Comparison of ENCODE assay signal across 8 cellular contexts in the genomic region with DNA sequence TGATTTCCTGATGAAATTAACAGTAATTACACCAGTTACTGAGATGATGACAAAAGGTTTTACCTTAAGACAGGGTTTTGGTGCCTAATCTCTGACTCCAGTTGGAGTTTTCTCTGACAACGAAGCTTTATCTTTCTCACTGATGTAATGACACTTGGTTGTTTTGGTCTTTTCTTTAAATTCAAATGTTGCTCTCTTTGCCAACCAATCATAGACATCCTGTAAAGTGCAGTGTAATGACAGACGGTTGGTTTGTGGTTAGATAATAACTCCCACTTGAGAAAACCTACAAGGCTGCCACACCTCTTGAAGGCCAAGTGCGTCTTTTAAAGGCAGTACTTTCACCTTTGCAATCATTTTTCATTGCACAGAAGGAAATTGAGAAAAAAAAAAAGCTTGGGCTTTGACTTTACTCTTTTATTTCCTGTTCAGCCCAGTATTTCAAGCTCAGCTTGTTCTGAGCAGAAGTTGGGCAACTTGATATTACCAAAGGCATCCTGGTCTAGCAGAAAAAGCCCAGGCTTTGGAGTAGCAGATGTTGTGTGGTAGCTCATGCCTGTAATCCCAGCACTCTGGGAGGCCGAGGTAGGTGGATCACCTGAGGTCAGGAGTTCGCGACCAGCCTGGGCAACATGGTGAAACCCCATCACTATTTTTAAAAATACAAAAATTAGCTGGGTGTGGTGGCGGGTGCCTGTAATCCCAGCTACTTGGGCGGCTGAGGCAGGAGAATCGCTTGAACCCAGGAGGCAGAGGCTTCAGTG. TPM values are rescaled to one million over a fixed set of nuclear protein-coding genes. Genes with fewer than 3 reads are reported as not detected.
A peak's percentile ranks its signal among the peaks of the same experiment; 100 is the strongest.
DNase-seq lines count a peak whose midpoint lies in the region; ATAC-seq and TF ChIP-seq lines count a peak whose summit lies in the region.

No MANE protein-coding gene starts in this region.

- H3K27me3 ChIP-seq in HAP-1 (ENCODE audit: low read depth) = no peaks in the 10 kb centered on the region
- H3K27me3 ChIP-seq in esophagus (ENCODE audit: control insufficient read depth in 1 of 2, insufficient read depth in 2 of 2, low read length in 2 of 2) = no peaks in the 10 kb centered on the region
- no peaks in the 10 kb centered on the region for H3K27me3 ChIP-seq in gastroesophageal sphincter

- H3K4me1 ChIP-seq in HAP-1 (peaks cover 11% of the 10 kb centered on the region), esophagus (ENCODE audit: control insufficient read depth in 2 of 2, insufficient read depth in 2 of 2, low read length in 1 of 2) (no peaks in the 10 kb centered on the region), gastroesophageal sphincter (peaks cover 0 to 31% (median 0%) of the 10 kb centered on the region in 3 donors)

- H3K36me3 ChIP-seq in HAP-1 (replicated peaks) (0 out of 2 replicates have a peak, but pooled peaks cover 3% of the 10 kb centered on the region), esophagus (ENCODE audit: control insufficient read depth in 2 of 2, insufficient read depth in 2 of 2, low read length in 1 of 2) (no peaks in the 10 kb centered on the region), gastroesophageal sphincter (peaks cover 0 to 13% of the 10 kb centered on the region in 2 donors)

- peak; percentile 86 to 87 for ATAC-seq in activated CD4-positive, CD25-positive, alpha-beta regulatory T cell treated with anti-CD3 and anti-CD28 coated beads, Interleukin-2, amount 50 U/mL, for 24 hours
- no peak for ATAC-seq in GM19324 (IDR thresholded peaks at IDR 0.05; ENCODE audit: low FRiP score, unreplicated experiment)
- no peak for ATAC-seq in gastroesophageal sphincter

- DNase-seq in DMS153 treated with DMSO at 0.1 percent for 48 hours (lab: John Stamatoyannopoulos, UW; ENCODE audit: unreplicated experiment) (peak; percentile 79), HAP-1 (ENCODE audit: low spot score in 2 of 2) (peak; percentile 26 to 51), NCI-H2107 (lab: John Stamatoyannopoulos, UW) (peak; percentile 95)
- peak; percentile 6 to 40 for DNase-seq in stimulated activated CD8-positive, alpha-beta memory T cell treated with anti-CD3 and anti-CD28 coated beads, Interleukin-15, amount 100 ng/mL, for 4 hours (ENCODE audit: low read depth in 2 of 2)

- no peaks in the 10 kb centered on the region for H3K9me3 ChIP-seq in HAP-1
- no peaks in the 10 kb centered on the region for H3K9me3 ChIP-seq in esophagus (ENCODE audit: control insufficient read depth in 2 of 2, insufficient read depth in 1 of 2, low read depth in 1 of 2, low read length in 1 of 2)
- H3K9me3 ChIP-seq in gastroesophageal sphincter = no peaks in the 10 kb centered on the region

- no peak for TF ChIP-seq CTCF in gastroesophageal sphincter (IDR thresholded peaks at IDR 0.05)

- in situ Hi-C loops in HAP-1 (cut with MboI; ENCODE audit: low sequenced_read_pairs) = no loop called here

- no peak for TF ChIP-seq POLR2A in gastroesophageal sphincter (IDR thresholded peaks at IDR 0.05)

- no peak overlapping the region for H3K4me3 ChIP-seq in HAP-1
- H3K4me3 ChIP-seq in esophagus (ENCODE audit: low read depth in 1 of 2, low read length in 2 of 2) = no peak overlapping the region
- H3K4me3 ChIP-seq in gastroesophageal sphincter = no peak overlapping the region

- TF ChIP-seq EP300 in gastroesophageal sphincter (IDR thresholded peaks at IDR 0.05) = no peak

- H3K27ac ChIP-seq in esophagus (ENCODE audit: low read depth in 2 of 2, low read length in 1 of 2) = peak overlapping the region; percentile 78 to 82
- peak overlapping the region in 1 of 4 donors; percentile 25 for H3K27ac ChIP-seq in gastroesophageal sphincter

- WGBS in esophagus, 2 donors = 42 to 47% methylated on average over 9 of the region's 9 CpGs
- WGBS in gastroesophageal sphincter (ENCODE audit: low coverage in 1 of 2), 2 donors = 60 to 78% methylated on average over 7 to 9 of the region's 9 CpGs

RNA-seq across cellular contexts. Expression of a gene that starts 14.9 kb away (rescaled TPM):
- polyA plus RNA-seq in esophagus = 1 to 10 TPM; 2.6 to 3.7 TPM
- total RNA-seq in gastroesophageal sphincter = 1 to 10 TPM; 6.2 to 9.3 (median 6.8) TPM

RNA-seq across cellular contexts. Expression of a gene that starts 32.4 kb away (rescaled TPM):
- 1 to 10 TPM in 1 of 2 donors, under 1 TPM in 1; 0.94 to 1.6 TPM for polyA plus RNA-seq in esophagus
- total RNA-seq in gastroesophageal sphincter = 10 to 100 TPM in 1 of 4 donors, 1 to 10 TPM in 3; 3.4 to 12.5 (median 7.7) TPM

RNA-seq across cellular contexts. Expression of a gene that starts 42.3 kb away (rescaled TPM):
- not detected for polyA plus RNA-seq in esophagus
- not detected for total RNA-seq in gastroesophageal sphincter

RNA-seq across cellular contexts. Expression of a gene that starts 43.2 kb away (rescaled TPM):
- 10 to 100 TPM; 42.3 to 63.3 TPM for polyA plus RNA-seq in esophagus
- total RNA-seq in gastroesophageal sphincter = 10 to 100 TPM in 3 of 4 donors, 1 to 10 TPM in 1; 5.0 to 22.8 (median 16.6) TPM

RNA-seq across cellular contexts. Expression of a gene that starts 45.1 kb away (rescaled TPM):
- polyA plus RNA-seq in esophagus = under 1 TPM; 0.12 to 0.22 TPM
- total RNA-seq in gastroesophageal sphincter = not detected

Comparison
In these comparisons a context has a peak if more than half of its experiments do, and no peak if none do; other contexts are left out.
1. DNase-seq: peak in every context shown above with its lines; median percentile 95 in NCI-H2107; 79 in DMS153 treated with DMSO at 0.1 percent for 48 hours; 38 in HAP-1; 23 in stimulated activated CD8-positive, alpha-beta memory T cell treated with anti-CD3 and anti-CD28 coated beads, Interleukin-15, amount 100 ng/mL, for 4 hours.
2. ATAC-seq: peak in activated CD4-positive, CD25-positive, alpha-beta regulatory T cell treated with anti-CD3 and anti-CD28 coated beads, Interleukin-2, amount 50 U/mL, for 24 hours (2 of 2); none in GM19324 (single experiment) and gastroesophageal sphincter (single experiment).